ENCODE assay signal across 9 cellular contexts in the genomic region with DNA sequence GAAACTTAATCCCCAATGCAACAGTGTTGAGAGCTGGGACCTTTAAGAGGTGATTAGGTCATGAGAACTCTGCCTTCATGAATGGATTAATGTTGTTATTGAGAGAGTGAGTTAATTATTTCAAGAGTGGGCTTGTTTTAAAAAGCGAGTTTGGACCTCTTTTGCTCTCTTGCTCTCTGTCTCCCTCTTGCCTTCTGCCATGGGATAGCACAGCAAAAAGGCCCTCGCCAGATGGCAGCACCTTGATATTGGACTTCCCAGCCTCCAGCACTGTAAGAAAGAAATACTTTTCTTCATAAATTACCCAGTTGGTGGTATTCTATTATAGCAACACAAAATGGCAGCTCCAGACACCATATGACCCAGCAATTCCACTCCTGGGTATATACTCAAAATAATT. TPM values are rescaled to one million over a fixed set of nuclear protein-coding genes. Genes with fewer than 3 reads are reported as not detected.
DNase-seq lines count a peak whose midpoint lies in the region; ATAC-seq and TF ChIP-seq lines count a peak whose summit lies in the region.
"Had no signal": no experiment of that assay in that cellular context is flagged by ENCODE, and none has a peak within 500 bp of the region (broad histone marks: within the 10 kb centered on the region; RNA-seq: fewer than 3 reads in every experiment).

No MANE protein-coding gene starts in this region.

- H3K27ac Mint-ChIP-seq in activated naive CD8-positive, alpha-beta T cell treated with anti-CD3 and anti-CD28 coated beads, Interleukin-2, amount 50 U/mL, for 24 hours, result no peak overlapping the region

- H3K4me2 ChIP-seq in osteoblast (ENCODE audit: insufficient read depth, low read length), result no peak overlapping the region

- no peaks in the 10 kb centered on the region for H3K36me3 ChIP-seq in osteoblast (ENCODE audit: insufficient read depth, low read length)
- no peaks in the 10 kb centered on the region for H3K36me3 ChIP-seq in upper lobe of left lung

- H3K4me1 ChIP-seq in osteoblast (ENCODE audit: insufficient read depth, low read length) (no peaks in the 10 kb centered on the region), upper lobe of left lung (no peaks in the 10 kb centered on the region)

- H2AFZ ChIP-seq in osteoblast (ENCODE audit: low read length), result no peak overlapping the region

- no peak overlapping the region for H3K4me3 ChIP-seq in osteoblast (ENCODE audit: insufficient read depth, low read length)
- no peak overlapping the region for H3K4me3 ChIP-seq in upper lobe of left lung

- TF ChIP-seq CTCF in osteoblast (IDR thresholded peaks at IDR 0.05; ENCODE audit: extremely low read depth, low read depth, low read length) (peak; percentile 72), upper lobe of left lung (IDR thresholded peaks at IDR 0.05) (peak in 3 of 6 experiments; percentile 21 to 28 (median 28))

- no peaks in the 10 kb centered on the region for H3K9me3 Mint-ChIP-seq in activated naive CD8-positive, alpha-beta T cell treated with anti-CD3 and anti-CD28 coated beads, Interleukin-2, amount 50 U/mL, for 24 hours

- H3K27ac ChIP-seq in osteoblast (ENCODE audit: low read depth, low read length) (no peak overlapping the region), upper lobe of left lung (no peak overlapping the region)

- TF ChIP-seq POLR2A in upper lobe of left lung (IDR thresholded peaks at IDR 0.05), result no peak

- H3K27me3 ChIP-seq in osteoblast (ENCODE audit: insufficient read depth, low read length), result peaks cover 19% of the 10 kb centered on the region
- H3K27me3 ChIP-seq in upper lobe of left lung, result no peaks in the 10 kb centered on the region

- no peaks in the 10 kb centered on the region for H3K36me3 Mint-ChIP-seq in activated naive CD8-positive, alpha-beta T cell treated with anti-CD3 and anti-CD28 coated beads, Interleukin-2, amount 50 U/mL, for 24 hours (ENCODE audit: low read depth)

- no peak for TF ChIP-seq EP300 in upper lobe of left lung (IDR thresholded peaks at IDR 0.05)

- 44 to 63% methylated on average over 2 of the region's 2 CpGs for WGBS in upper lobe of left lung, 2 donors

- peaks cover 24% of the 10 kb centered on the region for H3K4me1 Mint-ChIP-seq in activated naive CD8-positive, alpha-beta T cell treated with anti-CD3 and anti-CD28 coated beads, Interleukin-2, amount 50 U/mL, for 24 hours

- no peak overlapping the region for H3K4me3 Mint-ChIP-seq in activated naive CD8-positive, alpha-beta T cell treated with anti-CD3 and anti-CD28 coated beads, Interleukin-2, amount 50 U/mL, for 24 hours

- no peaks in the 10 kb centered on the region for H3K9me3 ChIP-seq in osteoblast (ENCODE audit: low read depth, low read length)
- no peaks in the 10 kb centered on the region for H3K9me3 ChIP-seq in upper lobe of left lung

- peak; percentile 33 for ATAC-seq in activated naive CD8-positive, alpha-beta T cell treated with anti-CD3 and anti-CD28 coated beads, Interleukin-2, amount 50 U/mL, for 24 hours
- ATAC-seq in upper lobe of left lung (ENCODE audit: low FRiP score in 2 of 2) (no peak), HG03571 (IDR thresholded peaks at IDR 0.05; ENCODE audit: unreplicated experiment) (no peak)

- no peaks in the 10 kb centered on the region for H4K20me1 ChIP-seq in osteoblast (ENCODE audit: insufficient read depth, low read length)

- no peaks in the 10 kb centered on the region for H3K79me2 ChIP-seq in osteoblast (ENCODE audit: insufficient read depth, low read length)

- DNase-seq in NCI-H1694 treated with DMSO at 0.1 percent for 48 hours (lab: John Stamatoyannopoulos, UW) (peak; percentile 14), NCI-H1694 (lab: John Stamatoyannopoulos, UW) (no peak), NCI-H2227 (lab: John Stamatoyannopoulos, UW; ENCODE audit: unreplicated experiment) (peak; percentile 43), osteoblast (ENCODE audit: insufficient read length, low spot score, missing footprints) (no peak), upper lobe of left lung (no peak), NCI-H1048 (lab: John Stamatoyannopoulos, UW) (no peak)
- peak; percentile 18 for DNase-seq in activated naive CD8-positive, alpha-beta T cell treated with anti-CD3 and anti-CD28 coated beads, Interleukin-2, amount 50 U/mL, for 24 hours

- no peaks in the 10 kb centered on the region for H3K27me3 Mint-ChIP-seq in activated naive CD8-positive, alpha-beta T cell treated with anti-CD3 and anti-CD28 coated beads, Interleukin-2, amount 50 U/mL, for 24 hours

RNA-seq across cellular contexts. Expression of gene ATP6AP2, which starts 7.0 kb away (rescaled TPM):
- total RNA-seq in osteoblast (132 and 161 TPM in 2 replicates), upper lobe of left lung (100 to 1,000 TPM in 3 of 6 donors, 10 to 100 TPM in 3; 35.6 to 132 (median 98.4) TPM)

RNA-seq across cellular contexts. Expression of gene MPC1L, which starts 49.5 kb away (rescaled TPM):
- not detected in 2 replicates for total RNA-seq in osteoblast
- not detected for total RNA-seq in upper lobe of left lung
- total RNA-seq: myocyte had no signal

Comparison
In these comparisons a context has a peak if more than half of its experiments do, and no peak if none do; other contexts are left out.
1. DNase-seq: peak in NCI-H1694 treated with DMSO at 0.1 percent for 48 hours (single experiment), NCI-H2227 (single experiment) and activated naive CD8-positive, alpha-beta T cell treated with anti-CD3 and anti-CD28 coated beads, Interleukin-2, amount 50 U/mL, for 24 hours (single experiment); none in NCI-H1694 (single experiment), osteoblast (single experiment), upper lobe of left lung (0 of 2) and NCI-H1048 (single experiment).